8 cellular contexts compared by ENCODE assay signal in genomic region chr2:25566694-25567093, GRCh38.
DNase-seq lines count a peak whose midpoint lies in the region; ATAC-seq and TF ChIP-seq lines count a peak whose summit lies in the region.

No MANE protein-coding gene starts in this region.

- ATAC-seq in GM21515 (IDR thresholded peaks at IDR 0.05; ENCODE audit: unreplicated experiment): peak; percentile 63

- DNase-seq in GF-D8 (lab: John Stamatoyannopoulos, UW) (peak; percentile 63), NAMALWA (ENCODE audit: low spot score) (peak; percentile 53), hepatocyte (ENCODE audit: low spot score) (no peak), NCI-H1417 treated with DMSO at 0.1 percent for 48 hours (lab: John Stamatoyannopoulos, UW) (no peak), posterior cingulate gyrus (no peak), posterior vena cava (ENCODE audit: low spot score) (no peak)
- no peak for DNase-seq in activated naive CD4-positive, alpha-beta T cell treated with Interleukin-2 at 50 U/mL for 16 hours

- H4K20me1 ChIP-seq in hepatocyte (ENCODE audit: insufficient read depth, poor library complexity, severe bottlenecking): no peaks in the 10 kb centered on the region

- H3K27ac ChIP-seq in hepatocyte: peak overlapping the region; percentile 6

- H3K4me1 ChIP-seq in hepatocyte (ENCODE audit: insufficient read depth): no peaks in the 10 kb centered on the region

- no peak overlapping the region for H3K4me3 ChIP-seq in hepatocyte

- TF ChIP-seq CTCF in hepatocyte (IDR thresholded peaks at IDR 0.05; ENCODE audit: poor library complexity): no peak

- H3K4me2 ChIP-seq in hepatocyte: no peak overlapping the region

- 77% methylated on average over 2 of the region's 2 CpGs for WGBS in hepatocyte (ENCODE audit: low lambda C conversion rate, missing lambda C conversion rate)

- intact Hi-C loops in posterior cingulate gyrus (cut with DNase I): no loop called here
- intact Hi-C loops in posterior vena cava (cut with DNase I): no loop called here

- no peaks in the 10 kb centered on the region for H3K9me3 ChIP-seq in hepatocyte (ENCODE audit: low read depth)

- no peaks in the 10 kb centered on the region for H3K36me3 ChIP-seq in hepatocyte (replicated peaks; ENCODE audit: insufficient read depth, low read depth)

- H2AFZ ChIP-seq in hepatocyte: no peak overlapping the region

- H3K9me2 ChIP-seq in hepatocyte (replicated peaks; ENCODE audit: insufficient read depth): no peaks in the 10 kb centered on the region

- no peaks in the 10 kb centered on the region for H3K27me3 ChIP-seq in hepatocyte

- no peaks in the 10 kb centered on the region for H3K79me2 ChIP-seq in hepatocyte

Comparison
In these comparisons a context has a peak if more than half of its experiments do, and no peak if none do; other contexts are left out.
1. DNase-seq: peak in GF-D8 (single experiment) and NAMALWA (single experiment); none in hepatocyte (single experiment), NCI-H1417 treated with DMSO at 0.1 percent for 48 hours (single experiment), posterior cingulate gyrus (0 of 10), activated naive CD4-positive, alpha-beta T cell treated with Interleukin-2 at 50 U/mL for 16 hours (single experiment) and posterior vena cava (single experiment).